In genomic region chr5:90475436-90475980, GRCh38 we compare ENCODE assay signal across 9 cellular contexts. TPM values are rescaled to one million over a fixed set of nuclear protein-coding genes. Genes with fewer than 3 reads are reported as not detected.
A peak's percentile ranks its signal among the peaks of the same experiment; 100 is the strongest.
DNase-seq lines count a peak whose midpoint lies in the region; ATAC-seq, FAIRE-seq and TF ChIP-seq lines count a peak whose summit lies in the region.
"Had no signal": no experiment of that assay in that cellular context is flagged by ENCODE, and none has a peak within 500 bp of the region (broad histone marks: within the 10 kb centered on the region; RNA-seq: fewer than 3 reads in every experiment).

No MANE protein-coding gene starts in this region.

- H2AFZ ChIP-seq in SK-N-SH (ENCODE audit: low read depth) (0 out of 2 replicates have a peak overlapping the region, but pooled peaks have one; percentile 82), smooth muscle cell (ENCODE audit: low read depth) (peak overlapping the region; percentile 60)

- ATAC-seq in SK-N-SH treated with all-trans-retinoic acid at 6 μM for 48 hours (no peak), HG03139 (IDR thresholded peaks at IDR 0.05; ENCODE audit: unreplicated experiment) (no peak)

- no peaks in the 10 kb centered on the region for H3K27me3 ChIP-seq in SK-N-SH (ENCODE audit: insufficient read depth)
- H3K27me3 ChIP-seq in smooth muscle cell (ENCODE audit: low read depth), result no peaks in the 10 kb centered on the region

- H3K9ac ChIP-seq in SK-N-SH (peak overlapping the region; percentile 76; the same call in 1 of the 2 replicates), smooth muscle cell (ENCODE audit: low read depth) (no peak overlapping the region)

- H3K4me1 ChIP-seq in SK-N-SH (ENCODE audit: control insufficient read depth in 1 of 2, insufficient read depth in 2 of 2, low read depth in 1 of 2, low read length in 1 of 2), result peaks cover 10 to 21% of the 10 kb centered on the region in 2 experiments; a peak in 3 of 4 replicates
- peaks cover 23% of the 10 kb centered on the region for H3K4me1 ChIP-seq in smooth muscle cell (ENCODE audit: low read depth)

- H3K36me3 ChIP-seq in SK-N-SH (replicated peaks in 1 of 2; ENCODE audit: control insufficient read depth in 1 of 2, insufficient read depth in 2 of 2, low read length in 1 of 2) (peaks cover 0 to 5% of the 10 kb centered on the region in 2 experiments), smooth muscle cell (ENCODE audit: low read depth) (no peaks in the 10 kb centered on the region)

- H3K79me2 ChIP-seq in SK-N-SH (ENCODE audit: insufficient read depth), result peaks cover 28% of the 10 kb centered on the region
- H3K79me2 ChIP-seq in smooth muscle cell (ENCODE audit: low read depth), result peaks cover 7% of the 10 kb centered on the region

- no peak for TF ChIP-seq EP300 in SK-N-SH (IDR thresholded peaks at IDR 0.05; ENCODE audit: borderline replicate concordance in 1 of 2, low read depth in 1 of 2, low read length in 1 of 2)

- no peak for TF ChIP-seq RAD21 in SK-N-SH (IDR thresholded peaks at IDR 0.05; ENCODE audit: low read length)

- H4K20me1 ChIP-seq in SK-N-SH (ENCODE audit: insufficient read depth) (no peaks in the 10 kb centered on the region), smooth muscle cell (ENCODE audit: low read depth) (no peaks in the 10 kb centered on the region)

- H3F3A ChIP-seq in SK-N-SH (replicated peaks; ENCODE audit: insufficient read depth) (no peaks in the 10 kb centered on the region), smooth muscle cell (ENCODE audit: low read depth) (no peaks in the 10 kb centered on the region)

- 96% methylated on average over 17 of the region's 17 CpGs for WGBS in SK-N-SH (ENCODE audit: low lambda C conversion rate)
- 18% methylated on average over 17 of the region's 17 CpGs for WGBS in smooth muscle cell (ENCODE audit: low lambda C conversion rate)

- H3K4me3 ChIP-seq in SK-N-SH (ENCODE audit: low read depth in 2 of 2, low read length in 1 of 2) (peak overlapping the region; percentile 89 to 93), fibroblast of mammary gland (ENCODE audit: control insufficient read depth, low read depth, low read length) (peak overlapping the region; percentile 88), smooth muscle cell (peak overlapping the region; percentile 86)

- DNase-seq in SK-N-SH (no peak), RWPE1 (ENCODE audit: low spot score) (peak; percentile 48), fibroblast of mammary gland (ENCODE audit: low read depth) (peak; percentile 3), smooth muscle cell (lab: John Stamatoyannopoulos, UW; ENCODE audit: unreplicated experiment) (no peak), urothelium cell line (ENCODE audit: low spot score) (no peak), D341Med (ENCODE audit: low spot score) (no peak)

- no peaks in the 10 kb centered on the region for H3K9me2 ChIP-seq in SK-N-SH

- H3K27ac ChIP-seq in SK-N-SH (ENCODE audit: low read depth in 2 of 2, low read length in 1 of 2), result no peak overlapping the region; a peak in 1 of 4 replicates
- H3K27ac ChIP-seq in RWPE1, result no peak overlapping the region
- H3K27ac ChIP-seq in smooth muscle cell (ENCODE audit: low read depth), result no peak overlapping the region

- POLR2A ChIA-PET in SK-N-SH (lab: Yijun Ruan, JAX) (interaction anchor here (1.7 kb wide), 1 partner anchor 65 kb away, joined by 6 read pairs; the partner anchor contains the start of gene CETN3), RWPE1 (lab: Yijun Ruan, JAX; ENCODE audit: low non-redundant PET) (no interaction called here)

- CTCF ChIA-PET in SK-N-SH (lab: Yijun Ruan, JAX) (interaction anchor here (0.7 to 1.7 kb wide), 7 partner anchors 8 to 308 kb away, joined by 3 to 7 read pairs (median 3); partner anchors contain the start of gene LYSMD3), RWPE1 (lab: Yijun Ruan, JAX) (interaction anchor here (0.6 kb wide), 1 partner anchor 28 kb away, joined by 3 read pairs; no protein-coding TSS in a partner anchor)

- TF ChIP-seq CTCF in SK-N-SH (IDR thresholded peaks at IDR 0.05) (no peak), RWPE1 (conservative IDR thresholded peaks at IDR 0.05; ENCODE audit: low read depth) (no peak), fibroblast of mammary gland (conservative IDR thresholded peaks at IDR 0.05; ENCODE audit: control insufficient read depth, insufficient read depth, low read depth, low read length) (no peak), smooth muscle cell (IDR thresholded peaks at IDR 0.05; ENCODE audit: borderline replicate concordance, insufficient read depth, poor library complexity, severe bottlenecking) (no peak)

- FAIRE-seq in urothelium cell line (lab: Jason Lieb, UNC), result no peak
- FAIRE-seq: islet of Langerhans had no signal

- no peaks in the 10 kb centered on the region for H3K9me3 ChIP-seq in SK-N-SH
- H3K9me3 ChIP-seq in smooth muscle cell (replicated peaks; ENCODE audit: low read depth), result no peaks in the 10 kb centered on the region

- H3K4me2 ChIP-seq in SK-N-SH, result peak overlapping the region; percentile 30; the same call in 1 of the 2 replicates
- H3K4me2 ChIP-seq in smooth muscle cell, result peak overlapping the region; percentile 97

TF ChIP-seq in SK-N-SH, 30 proteins besides CTCF, POLR2A, EP300 and RAD21:
- TF ChIP-seq RXRA (IDR thresholded peaks at IDR 0.05; ENCODE audit: borderline replicate concordance, low read depth) (no peak), SIN3A (IDR thresholded peaks at IDR 0.05; ENCODE audit: borderline replicate concordance, low read depth, low read length) (no peak), USF2 (IDR thresholded peaks at IDR 0.05; ENCODE audit: borderline replicate concordance, low read depth, low read length) (no peak), FOXM1 (IDR thresholded peaks at IDR 0.05; ENCODE audit: low read depth) (no peak), YY1 (IDR thresholded peaks at IDR 0.05; ENCODE audit: low read depth) (no peak), NFIC (IDR thresholded peaks at IDR 0.05; ENCODE audit: borderline replicate concordance) (no peak), GATA2 (CRISPR knock-in tag; IDR thresholded peaks at IDR 0.05) (no peak), NRF1 (IDR thresholded peaks at IDR 0.05; ENCODE audit: low read depth, low read length) (no peak)

TF ChIP-seq in SK-N-SH treated with all-trans-retinoic acid at 6 μM for 48 hours, 23 proteins besides CTCF, POLR2A, EP300 and RAD21 (continues in another document):
- no peak for TF ChIP-seq TCF4 (CRISPR knock-in tag; IDR thresholded peaks at IDR 0.05; ENCODE audit: borderline replicate concordance)
- no peak for TF ChIP-seq CREB5 (CRISPR knock-in tag; IDR thresholded peaks at IDR 0.05; ENCODE audit: low read depth)
- TF ChIP-seq GLIS3 (CRISPR knock-in tag; IDR thresholded peaks at IDR 0.05), result no peak
- TF ChIP-seq ZNF70 (CRISPR knock-in tag; IDR thresholded peaks at IDR 0.05), result no peak
- TF ChIP-seq PPARA (CRISPR knock-in tag; IDR thresholded peaks at IDR 0.05; ENCODE audit: borderline replicate concordance), result no peak
- no peak for TF ChIP-seq TSHZ2 (CRISPR knock-in tag; IDR thresholded peaks at IDR 0.05)
- no peak for TF ChIP-seq RARB (CRISPR knock-in tag; IDR thresholded peaks at IDR 0.05)
- TF ChIP-seq ZFP30 (CRISPR knock-in tag; IDR thresholded peaks at IDR 0.05), result no peak
- TF ChIP-seq ZFP3 (CRISPR knock-in tag; IDR thresholded peaks at IDR 0.05), result no peak
- TF ChIP-seq SNAI2 (CRISPR knock-in tag; IDR thresholded peaks at IDR 0.05), result no peak

RNA-seq across cellular contexts. Expression of gene POLR3G, which starts 0.8 kb away (rescaled TPM):
- polyA plus RNA-seq in SK-N-SH (2012; rRNA removed) (16.4 and 17.1 TPM in 2 replicates), smooth muscle cell (1.2 and 1.6 TPM in 2 replicates)
- polyA plus RNA-seq in SK-N-SH (2012; cell fraction: cytosol; rRNA removed), result 20.8 and 21.6 TPM in 2 replicates
- 7.0 and 11.4 TPM in 2 replicates for polyA plus RNA-seq in SK-N-SH (2012; cell fraction: nucleus; rRNA removed)
- 1.0 and 2.3 TPM in 2 replicates for total RNA-seq in smooth muscle cell

RNA-seq across cellular contexts. Expression of gene MBLAC2, which starts 0.9 kb away (rescaled TPM):
- polyA plus RNA-seq in SK-N-SH (2012; rRNA removed) (2.0 and 3.2 TPM in 2 replicates), smooth muscle cell (1.8 and 1.9 TPM in 2 replicates)
- polyA plus RNA-seq in SK-N-SH (2012; cell fraction: cytosol; rRNA removed), result 3.7 and 3.9 TPM in 2 replicates
- polyA plus RNA-seq in SK-N-SH (2012; cell fraction: nucleus; rRNA removed), result 3.4 and 3.5 TPM in 2 replicates
- total RNA-seq in smooth muscle cell, result 3.7 and 3.8 TPM in 2 replicates

RNA-seq across cellular contexts. Expression of gene LYSMD3, which starts 53.9 kb away (rescaled TPM):
- polyA plus RNA-seq in SK-N-SH (2012; rRNA removed) (5.2 and 6.7 TPM in 2 replicates), smooth muscle cell (14.3 and 15.1 TPM in 2 replicates)
- 7.4 and 7.5 TPM in 2 replicates for polyA plus RNA-seq in SK-N-SH (2012; cell fraction: cytosol; rRNA removed)
- 2.4 and 4.0 TPM in 2 replicates for polyA plus RNA-seq in SK-N-SH (2012; cell fraction: nucleus; rRNA removed)
- 52.5 and 53.0 TPM in 2 replicates for total RNA-seq in smooth muscle cell

Comparison
In these comparisons a context has a peak if more than half of its experiments do, and no peak if none do; other contexts are left out.
1. DNase-seq: peak in RWPE1 (single experiment) and fibroblast of mammary gland (single experiment); none in SK-N-SH (single experiment), smooth muscle cell (single experiment), urothelium cell line (single experiment) and D341Med (single experiment).
2. Peak in every context shown above with its lines, with median percentiles within 50 percentile points of each other: H3K4me3 ChIP-seq.